ENCODE assay signal across 15 cellular contexts in genomic region chr22:41009222-41009948, GRCh38. TPM values are rescaled to one million over a fixed set of nuclear protein-coding genes. Genes with fewer than 3 reads are reported as not detected.
DNase-seq lines count a peak whose midpoint lies in the region; ATAC-seq and TF ChIP-seq lines count a peak whose summit lies in the region.
"Had no signal": no experiment of that assay in that cellular context is flagged by ENCODE, and none has a peak within 500 bp of the region (broad histone marks: within the 10 kb centered on the region; RNA-seq: fewer than 3 reads in every experiment).

No MANE protein-coding gene starts in this region.

- no peak for TF ChIP-seq CTCF in PC-9 (conservative IDR thresholded peaks at IDR 0.05)
- TF ChIP-seq CTCF in heart right ventricle (IDR thresholded peaks at IDR 0.05) = no peak

- no TSS peak for BruUV-seq in PC-9 (replicated peaks; lab: Mats Ljungman, UMichigan)

- H3K4me3 ChIP-seq in PC-9 (no peak overlapping the region), heart right ventricle (no peak overlapping the region), HAP-1 (no peak overlapping the region)
- H3K4me3 ChIP-seq: sigmoid colon had no signal

- H3K4me2 ChIP-seq in PC-9 = peak overlapping the region; percentile 47

- H2AFZ ChIP-seq in PC-9 = peak overlapping the region; percentile 12; the same call in 1 of the 2 replicates

- H3K27ac Mint-ChIP-seq in activated naive CD8-positive, alpha-beta T cell treated with anti-CD3 and anti-CD28 coated beads, Interleukin-2, amount 10 ng/mL, durations not matched to agents 7 days and 5 days = peak overlapping the region; percentile 4
- H3K27ac Mint-ChIP-seq in activated naive CD8-positive, alpha-beta T cell treated with anti-CD3 and anti-CD28 coated beads, Interleukin-2, amount 50 U/mL, for 24 hours = no peak overlapping the region
- no peak overlapping the region for H3K27ac Mint-ChIP-seq in activated CD8-positive, alpha-beta T cell treated with anti-CD3 and anti-CD28 coated beads, Interleukin-2, amount 10 ng/mL, durations not matched to agents 7 days and 5 days
- H3K27ac Mint-ChIP-seq: activated CD8-positive, alpha-beta T cell treated with anti-CD3 and anti-CD28 coated beads for 36 hours; activated naive CD8-positive, alpha-beta T cell; B cell had no signal

- POLR2A ChIA-PET in activated naive CD8-positive, alpha-beta T cell treated with anti-CD3 and anti-CD28 coated beads, Interleukin-2, amount 10 ng/mL, durations not matched to agents 7 days and 5 days (lab: Charles Lee) = interaction anchor here (0.7 to 2.0 kb wide), 2 partner anchors 12 to 816 kb away, joined by 3 to 6 read pairs; no protein-coding TSS in a partner anchor
- POLR2A ChIA-PET in PC-9 (lab: Charles Lee; ENCODE audit: unreplicated experiment) = interaction anchor here (0.5 to 1.0 kb wide), 4 partner anchors 13 to 78 kb away, joined by 3 to 11 read pairs (median 9); no protein-coding TSS in a partner anchor
- POLR2A ChIA-PET in activated CD8-positive, alpha-beta T cell treated with anti-CD3 and anti-CD28 coated beads, Interleukin-2, amount 10 ng/mL, durations not matched to agents 7 days and 5 days (lab: Charles Lee) = no interaction called here

- H3K4me1 Mint-ChIP-seq in activated naive CD8-positive, alpha-beta T cell treated with anti-CD3 and anti-CD28 coated beads, Interleukin-2, amount 10 ng/mL, durations not matched to agents 7 days and 5 days = no peaks in the 10 kb centered on the region
- no peaks in the 10 kb centered on the region for H3K4me1 Mint-ChIP-seq in activated naive CD8-positive, alpha-beta T cell treated with anti-CD3 and anti-CD28 coated beads, Interleukin-2, amount 50 U/mL, for 24 hours
- H3K4me1 Mint-ChIP-seq in activated CD8-positive, alpha-beta T cell treated with anti-CD3 and anti-CD28 coated beads, Interleukin-2, amount 10 ng/mL, durations not matched to agents 7 days and 5 days (ENCODE audit: low read depth) = no peaks in the 10 kb centered on the region
- H3K4me1 Mint-ChIP-seq: B cell had no signal

- H3K27me3 Mint-ChIP-seq in activated naive CD8-positive, alpha-beta T cell treated with anti-CD3 and anti-CD28 coated beads, Interleukin-2, amount 10 ng/mL, durations not matched to agents 7 days and 5 days = peaks cover 7% of the 10 kb centered on the region
- H3K27me3 Mint-ChIP-seq in activated naive CD8-positive, alpha-beta T cell treated with anti-CD3 and anti-CD28 coated beads, Interleukin-2, amount 50 U/mL, for 24 hours = peaks cover 2% of the 10 kb centered on the region
- H3K27me3 Mint-ChIP-seq in activated CD8-positive, alpha-beta T cell treated with anti-CD3 and anti-CD28 coated beads, Interleukin-2, amount 10 ng/mL, durations not matched to agents 7 days and 5 days (ENCODE audit: low read depth) = peaks cover 2% of the 10 kb centered on the region
- H3K27me3 Mint-ChIP-seq: activated CD8-positive, alpha-beta T cell treated with anti-CD3 and anti-CD28 coated beads for 36 hours; B cell had no signal

- no peaks in the 10 kb centered on the region for H3K9me3 Mint-ChIP-seq in activated naive CD8-positive, alpha-beta T cell treated with anti-CD3 and anti-CD28 coated beads, Interleukin-2, amount 10 ng/mL, durations not matched to agents 7 days and 5 days
- H3K9me3 Mint-ChIP-seq in activated naive CD8-positive, alpha-beta T cell treated with anti-CD3 and anti-CD28 coated beads, Interleukin-2, amount 50 U/mL, for 24 hours = no peaks in the 10 kb centered on the region
- H3K9me3 Mint-ChIP-seq in activated CD8-positive, alpha-beta T cell treated with anti-CD3 and anti-CD28 coated beads, Interleukin-2, amount 10 ng/mL, durations not matched to agents 7 days and 5 days (ENCODE audit: insufficient read depth) = no peaks in the 10 kb centered on the region
- H3K9me3 Mint-ChIP-seq: activated CD8-positive, alpha-beta T cell treated with anti-CD3 and anti-CD28 coated beads for 36 hours had no signal

- H3K79me2 ChIP-seq in PC-9 (ENCODE audit: low read depth) = no peaks in the 10 kb centered on the region

- H3K27ac ChIP-seq in PC-9 (peak overlapping the region; percentile 44), heart right ventricle (no peak overlapping the region)
- H3K27ac ChIP-seq: sigmoid colon had no signal

- H3K36me3 ChIP-seq in PC-9 (ENCODE audit: low read depth) (no peaks in the 10 kb centered on the region), heart right ventricle (no peaks in the 10 kb centered on the region), HAP-1 (replicated peaks) (no peaks in the 10 kb centered on the region)
- H3K36me3 ChIP-seq: sigmoid colon had no signal

- H3K4me1 ChIP-seq in PC-9 (replicated peaks; ENCODE audit: insufficient read depth) (peaks cover 18% of the 10 kb centered on the region), heart right ventricle (peaks cover 0 to 8% (median 0%) of the 10 kb centered on the region in 9 donors), HAP-1 (no peaks in the 10 kb centered on the region)
- H3K4me1 ChIP-seq: sigmoid colon had no signal

- H3K27me3 ChIP-seq in PC-9 (ENCODE audit: insufficient read depth, low read depth) (no peaks in the 10 kb centered on the region), heart right ventricle (no peaks in the 10 kb centered on the region), HAP-1 (ENCODE audit: low read depth) (no peaks in the 10 kb centered on the region)
- H3K27me3 ChIP-seq: sigmoid colon had no signal

- no peak for ATAC-seq in activated naive CD8-positive, alpha-beta T cell treated with anti-CD3 and anti-CD28 coated beads, Interleukin-2, amount 10 ng/mL, durations not matched to agents 7 days and 5 days (ENCODE audit: low read depth)
- ATAC-seq in activated naive CD8-positive, alpha-beta T cell treated with anti-CD3 and anti-CD28 coated beads, Interleukin-2, amount 50 U/mL, for 24 hours = no peak
- ATAC-seq in heart right ventricle = no peak
- ATAC-seq in activated CD8-positive, alpha-beta T cell treated with anti-CD3 and anti-CD28 coated beads, Interleukin-2, amount 10 ng/mL, durations not matched to agents 7 days and 5 days = no peak
- ATAC-seq: activated CD8-positive, alpha-beta T cell treated with anti-CD3 and anti-CD28 coated beads for 36 hours; SK-N-SH treated with all-trans-retinoic acid at 6 μM for 48 hours had no signal

- H3K36me3 Mint-ChIP-seq in activated naive CD8-positive, alpha-beta T cell treated with anti-CD3 and anti-CD28 coated beads, Interleukin-2, amount 10 ng/mL, durations not matched to agents 7 days and 5 days = no peaks in the 10 kb centered on the region
- no peaks in the 10 kb centered on the region for H3K36me3 Mint-ChIP-seq in activated naive CD8-positive, alpha-beta T cell treated with anti-CD3 and anti-CD28 coated beads, Interleukin-2, amount 50 U/mL, for 24 hours (ENCODE audit: low read depth)
- no peaks in the 10 kb centered on the region for H3K36me3 Mint-ChIP-seq in activated CD8-positive, alpha-beta T cell treated with anti-CD3 and anti-CD28 coated beads, Interleukin-2, amount 10 ng/mL, durations not matched to agents 7 days and 5 days (ENCODE audit: low read depth)
- H3K36me3 Mint-ChIP-seq: activated naive CD8-positive, alpha-beta T cell had no signal

- no peaks in the 10 kb centered on the region for H3K9me2 ChIP-seq in PC-9 (ENCODE audit: insufficient read depth)

- H4K20me1 ChIP-seq in PC-9 (ENCODE audit: insufficient read depth) = no peaks in the 10 kb centered on the region

- 54 to 65% methylated on average over 5 of the region's 5 CpGs for WGBS in heart right ventricle, 2 donors

- CTCF ChIA-PET in PC-9 (lab: Charles Lee) = no interaction called here
- CTCF ChIA-PET in activated CD8-positive, alpha-beta T cell treated with anti-CD3 and anti-CD28 coated beads, Interleukin-2, amount 10 ng/mL, durations not matched to agents 7 days and 5 days (lab: Charles Lee) = interaction anchor here (1.0 kb wide), 1 partner anchor 176 kb away, joined by 3 read pairs; no protein-coding TSS in a partner anchor

- H3K4me3 Mint-ChIP-seq in activated naive CD8-positive, alpha-beta T cell treated with anti-CD3 and anti-CD28 coated beads, Interleukin-2, amount 10 ng/mL, durations not matched to agents 7 days and 5 days = no peak overlapping the region
- no peak overlapping the region for H3K4me3 Mint-ChIP-seq in activated naive CD8-positive, alpha-beta T cell treated with anti-CD3 and anti-CD28 coated beads, Interleukin-2, amount 50 U/mL, for 24 hours
- H3K4me3 Mint-ChIP-seq in activated CD8-positive, alpha-beta T cell treated with anti-CD3 and anti-CD28 coated beads, Interleukin-2, amount 10 ng/mL, durations not matched to agents 7 days and 5 days = no peak overlapping the region
- H3K4me3 Mint-ChIP-seq: activated CD8-positive, alpha-beta T cell treated with anti-CD3 and anti-CD28 coated beads for 36 hours; activated naive CD8-positive, alpha-beta T cell; B cell had no signal

- 0 out of 2 replicates have a peak, but pooled peaks cover 3% of the 10 kb centered on the region for H3K9me3 ChIP-seq in PC-9 (ENCODE audit: insufficient read depth, low read depth)
- H3K9me3 ChIP-seq in heart right ventricle = no peaks in the 10 kb centered on the region
- H3K9me3 ChIP-seq in HAP-1 = no peaks in the 10 kb centered on the region
- H3K9me3 ChIP-seq: sigmoid colon had no signal

- intact Hi-C loops in PC-9 (cut with micrococcal nuclease; ENCODE audit: unreplicated experiment) (no loop called here), heart right ventricle (cut with DNase I) (loop anchor here in 1 of 10 donors (5.0 kb wide), 1 partner anchor 58 kb away; no protein-coding TSS in a partner anchor)

- DNase-seq in activated naive CD8-positive, alpha-beta T cell treated with anti-CD3 and anti-CD28 coated beads, Interleukin-2, amount 10 ng/mL, durations not matched to agents 7 days and 5 days = no peak
- DNase-seq in activated naive CD8-positive, alpha-beta T cell treated with anti-CD3 and anti-CD28 coated beads, Interleukin-2, amount 50 U/mL, for 24 hours = no peak
- DNase-seq in PC-9 = peak; percentile 51 to 77
- DNase-seq in fibroblast of peridontal ligament (ENCODE audit: extremely low read depth) = peak; percentile 90
- DNase-seq in Ammon's horn (ENCODE audit: low spot score) = no peak
- DNase-seq in heart right ventricle = no peak
- no peak for DNase-seq in HAP-1 (ENCODE audit: low spot score in 2 of 2)
- no peak for DNase-seq in activated CD8-positive, alpha-beta T cell treated with anti-CD3 and anti-CD28 coated beads, Interleukin-2, amount 10 ng/mL, durations not matched to agents 7 days and 5 days
- DNase-seq: activated CD8-positive, alpha-beta T cell treated with anti-CD3 and anti-CD28 coated beads for 36 hours; effector memory CD4-positive, alpha-beta T cell; NCI-H2171 treated with DMSO at 0.1 percent for 48 hours; sigmoid colon had no signal

- H3F3A ChIP-seq in PC-9 (ENCODE audit: insufficient read depth, low read depth) = peaks cover 25% of the 10 kb centered on the region

- in situ Hi-C loops in HAP-1 (cut with MboI; ENCODE audit: low sequenced_read_pairs) = no loop called here

RNA-seq across cellular contexts. Expression of gene RBX1, which starts 58.2 kb away (rescaled TPM):
- 10 to 100 TPM; 68.6 to 73.6 TPM for total RNA-seq in activated naive CD8-positive, alpha-beta T cell treated with anti-CD3 and anti-CD28 coated beads, Interleukin-2, amount 10 ng/mL, durations not matched to agents 7 days and 5 days
- total RNA-seq in PC-9 (2021) = 52.9 and 53.3 TPM in 2 replicates
- 10 to 100 TPM; 58.0 to 71.6 (median 59.8) TPM for total RNA-seq in heart right ventricle
- polyA plus RNA-seq in heart right ventricle = 100 to 1,000 TPM in 1 of 2 donors, 10 to 100 TPM in 1; 86.3 to 123 TPM
- total RNA-seq in activated CD8-positive, alpha-beta T cell treated with anti-CD3 and anti-CD28 coated beads, Interleukin-2, amount 10 ng/mL, durations not matched to agents 7 days and 5 days = 10 to 100 TPM; 84.0 to 87.9 TPM

Comparison
In these comparisons a context has a peak if more than half of its experiments do, and no peak if none do; other contexts are left out.
1. DNase-seq: peak in PC-9 (2 of 2) and fibroblast of peridontal ligament (single experiment); none in activated naive CD8-positive, alpha-beta T cell treated with anti-CD3 and anti-CD28 coated beads, Interleukin-2, amount 10 ng/mL, durations not matched to agents 7 days and 5 days (single experiment), activated naive CD8-positive, alpha-beta T cell treated with anti-CD3 and anti-CD28 coated beads, Interleukin-2, amount 50 U/mL, for 24 hours (single experiment), Ammon's horn (single experiment), heart right ventricle (0 of 2), HAP-1 (0 of 2) and activated CD8-positive, alpha-beta T cell treated with anti-CD3 and anti-CD28 coated beads, Interleukin-2, amount 10 ng/mL, durations not matched to agents 7 days and 5 days (single experiment).